8 cellular contexts compared by ENCODE assay signal in genomic region chr9:135960328-135961276, GRCh38. TPM values are rescaled to one million over a fixed set of nuclear protein-coding genes. Genes with fewer than 3 reads are reported as not detected.
DNase-seq lines count a peak whose midpoint lies in the region; ATAC-seq and TF ChIP-seq lines count a peak whose summit lies in the region.

No MANE protein-coding gene starts in this region.

- peaks cover 11% of the 10 kb centered on the region for H3K4me1 ChIP-seq in effector memory CD4-positive, alpha-beta T cell (ENCODE audit: control insufficient read depth, insufficient read depth, low read length, poor library complexity, severe bottlenecking)
- peaks cover 6% of the 10 kb centered on the region for H3K4me1 ChIP-seq in mucosa of descending colon (ENCODE audit: low read depth)

- H3K27me3 ChIP-seq in effector memory CD4-positive, alpha-beta T cell (replicated peaks; ENCODE audit: control insufficient read depth, insufficient read depth, low read length, poor library complexity, severe bottlenecking), result no peaks in the 10 kb centered on the region

- intact Hi-C loops in mucosa of descending colon (cut with DNase I, micrococcal nuclease), result no loop called here

- H3K4me3 ChIP-seq in effector memory CD4-positive, alpha-beta T cell (ENCODE audit: insufficient read depth, low read depth, low read length, poor library complexity, severe bottlenecking), result peak overlapping the region; percentile 88
- peak overlapping the region; percentile 79 for H3K4me3 ChIP-seq in mucosa of descending colon

- no peak for TF ChIP-seq CTCF in mucosa of descending colon (IDR thresholded peaks at IDR 0.05)

- H3K9me3 ChIP-seq in effector memory CD4-positive, alpha-beta T cell (ENCODE audit: control insufficient read depth, low read length), result no peaks in the 10 kb centered on the region
- no peaks in the 10 kb centered on the region for H3K9me3 ChIP-seq in mucosa of descending colon

- DNase-seq in NCI-H2227 (lab: John Stamatoyannopoulos, UW; ENCODE audit: unreplicated experiment) (peak; percentile 34), NCI-H2227 treated with DMSO at 0.1 percent for 48 hours (lab: John Stamatoyannopoulos, UW) (no peak), RKO (ENCODE audit: low spot score) (peak; percentile 60), mucosa of descending colon (peak in 2 of 3 donors; percentile 38 to 51), foreskin melanocyte (no peak)
- no peak for DNase-seq in effector memory CD4-positive, alpha-beta T cell
- DNase-seq in NK-92 treated with Interleukin-12 subunit alpha and Interleukin-12 subunit beta, amount 100 ng/mL, for 24 hours (lab: John Stamatoyannopoulos, UW), result no peak

- ATAC-seq in HG02840 (IDR thresholded peaks at IDR 0.05; ENCODE audit: low FRiP score, unreplicated experiment), result peak; percentile 28
- peak; percentile 50 for ATAC-seq in mucosa of descending colon

- peak overlapping the region; percentile 51 for H3K27ac ChIP-seq in effector memory CD4-positive, alpha-beta T cell (ENCODE audit: insufficient read depth, low read length, poor library complexity, severe bottlenecking)

- H3K36me3 ChIP-seq in effector memory CD4-positive, alpha-beta T cell (ENCODE audit: control insufficient read depth, insufficient read depth, low read length), result no peaks in the 10 kb centered on the region
- H3K36me3 ChIP-seq in mucosa of descending colon (ENCODE audit: low read depth), result no peaks in the 10 kb centered on the region

RNA-seq across cellular contexts. Expression of gene UBAC1, which starts 0.6 kb away (rescaled TPM):
- 10 to 100 TPM; 55.5 to 70.4 (median 64.0) TPM for total RNA-seq in mucosa of descending colon

RNA-seq across cellular contexts. Expression of gene CAMSAP1, which starts 53.3 kb away (rescaled TPM):
- total RNA-seq in mucosa of descending colon, result 10 to 100 TPM; 11.5 to 37.8 (median 14.3) TPM

Comparison
In these comparisons a context has a peak if more than half of its experiments do, and no peak if none do; other contexts are left out.
1. DNase-seq: peak in NCI-H2227 (single experiment), RKO (single experiment) and mucosa of descending colon (2 of 3); none in NCI-H2227 treated with DMSO at 0.1 percent for 48 hours (single experiment), effector memory CD4-positive, alpha-beta T cell (0 of 3), foreskin melanocyte (single experiment) and NK-92 treated with Interleukin-12 subunit alpha and Interleukin-12 subunit beta, amount 100 ng/mL, for 24 hours (single experiment).